ENCODE assay signal across 8 cellular contexts in the genomic region with DNA sequence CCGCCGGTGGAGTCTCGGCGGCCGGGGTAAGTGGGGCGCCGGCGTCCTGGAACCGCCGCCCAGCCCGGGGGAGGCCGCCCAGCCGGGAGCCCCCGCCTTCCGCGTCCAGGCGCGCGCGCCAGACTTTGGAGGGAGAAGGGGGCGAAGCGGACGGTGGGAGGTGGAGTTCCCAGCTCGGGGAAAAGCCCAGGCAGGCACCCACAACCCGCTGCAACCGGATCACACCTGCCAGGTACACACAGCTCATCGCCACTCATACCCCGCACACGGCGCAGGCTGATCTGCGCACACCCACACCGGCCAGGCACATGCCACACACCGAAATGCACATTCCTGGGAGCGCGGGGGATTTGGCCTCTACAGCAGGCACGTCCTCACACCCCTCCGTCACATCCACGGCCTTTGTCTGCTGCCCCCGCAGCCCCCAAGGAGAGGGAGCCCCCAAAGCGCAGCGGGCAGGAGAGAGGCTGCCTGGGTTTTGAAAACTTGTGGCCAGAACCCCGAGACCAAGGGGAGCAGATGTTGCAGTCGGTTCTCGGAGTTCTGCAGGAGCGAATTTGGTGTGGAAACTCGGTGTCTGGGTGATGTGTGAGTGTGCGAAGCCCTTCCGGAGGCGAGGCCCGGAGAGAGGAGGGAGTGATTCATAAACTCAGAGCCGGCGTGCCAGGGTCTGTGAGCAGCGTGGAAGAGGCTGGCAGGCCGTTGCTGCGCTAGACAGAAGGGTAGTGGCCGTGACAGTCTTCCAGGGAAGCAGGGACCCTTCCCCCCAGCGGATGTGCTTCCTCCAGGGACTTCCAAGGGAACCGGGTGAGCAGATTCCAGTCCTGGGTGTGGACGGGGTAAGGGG. TPM values are rescaled to one million over a fixed set of nuclear protein-coding genes. Genes with fewer than 3 reads are reported as not detected.
A peak's percentile ranks its signal among the peaks of the same experiment; 100 is the strongest.
DNase-seq lines count a peak whose midpoint lies in the region; ATAC-seq and TF ChIP-seq lines count a peak whose summit lies in the region.

No MANE protein-coding gene starts in this region.

- peak; percentile 39 for ATAC-seq in activated naive CD8-positive, alpha-beta T cell treated with anti-CD3 and anti-CD28 coated beads, Interleukin-2, amount 10 ng/mL, durations not matched to agents 7 days and 5 days (ENCODE audit: low read depth)
- ATAC-seq in left ventricle myocardium superior (peak; percentile 48), GM21619 (IDR thresholded peaks at IDR 0.05; ENCODE audit: unreplicated experiment) (no peak), GM18868 (IDR thresholded peaks at IDR 0.05; ENCODE audit: unreplicated experiment) (no peak)

- peaks cover 65 to 78% (median 68%) of the 10 kb centered on the region in 3 donors for H3K27me3 Mint-ChIP-seq in CD14-positive monocyte (ENCODE audit: low read depth in 3 of 3)
- H3K27me3 Mint-ChIP-seq in activated naive CD8-positive, alpha-beta T cell treated with anti-CD3 and anti-CD28 coated beads, Interleukin-2, amount 10 ng/mL, durations not matched to agents 7 days and 5 days: peaks cover 51% of the 10 kb centered on the region

- H3K9me3 Mint-ChIP-seq in CD14-positive monocyte: peaks cover 4 to 21% (median 11%) of the 10 kb centered on the region in 7 donors
- H3K9me3 Mint-ChIP-seq in activated naive CD8-positive, alpha-beta T cell treated with anti-CD3 and anti-CD28 coated beads, Interleukin-2, amount 10 ng/mL, durations not matched to agents 7 days and 5 days: no peaks in the 10 kb centered on the region

- H3K4me1 ChIP-seq in rectal smooth muscle tissue (ENCODE audit: control insufficient read depth, insufficient read depth, low read length): peaks cover 15% of the 10 kb centered on the region

- peak overlapping the region; percentile 62 to 68 for H3K4me3 Mint-ChIP-seq in CD14-positive monocyte
- peak overlapping the region; percentile 48 for H3K4me3 Mint-ChIP-seq in activated naive CD8-positive, alpha-beta T cell treated with anti-CD3 and anti-CD28 coated beads, Interleukin-2, amount 10 ng/mL, durations not matched to agents 7 days and 5 days

- DNase-seq in CD14-positive monocyte (ENCODE audit: low spot score) (no peak), NCI-H226 (peak; percentile 66), left ventricle myocardium superior (peak; percentile 81), hippocampal formation (lab: John Stamatoyannopoulos, UW) (no peak)
- no peak for DNase-seq in activated naive CD8-positive, alpha-beta T cell treated with anti-CD3 and anti-CD28 coated beads, Interleukin-2, amount 10 ng/mL, durations not matched to agents 7 days and 5 days

- peak overlapping the region; percentile 92 for H3K4me3 ChIP-seq in rectal smooth muscle tissue (ENCODE audit: low read length)

- H3K9ac ChIP-seq in rectal smooth muscle tissue (ENCODE audit: low read length): peak overlapping the region; percentile 67

- TF ChIP-seq CTCF in CD14-positive monocyte (IDR thresholded peaks at IDR 0.05): no peak

- intact Hi-C loops in CD14-positive monocyte (cut with micrococcal nuclease) (no loop called here), left ventricle myocardium superior (cut with micrococcal nuclease) (loop anchor here (10.0 kb wide), 1 partner anchor 50 kb away; no protein-coding TSS in a partner anchor)

- H3K36me3 Mint-ChIP-seq in CD14-positive monocyte: peaks cover 0 to 3% of the 10 kb centered on the region in 2 donors
- no peaks in the 10 kb centered on the region for H3K36me3 Mint-ChIP-seq in activated naive CD8-positive, alpha-beta T cell treated with anti-CD3 and anti-CD28 coated beads, Interleukin-2, amount 10 ng/mL, durations not matched to agents 7 days and 5 days

- POLR2A ChIA-PET in activated naive CD8-positive, alpha-beta T cell treated with anti-CD3 and anti-CD28 coated beads, Interleukin-2, amount 10 ng/mL, durations not matched to agents 7 days and 5 days (lab: Charles Lee): no interaction called here

- no peaks in the 10 kb centered on the region for H3K36me3 ChIP-seq in rectal smooth muscle tissue (ENCODE audit: control insufficient read depth, insufficient read depth, low read length)

- peaks cover 9% of the 10 kb centered on the region for H3K4me1 Mint-ChIP-seq in CD14-positive monocyte
- H3K4me1 Mint-ChIP-seq in activated naive CD8-positive, alpha-beta T cell treated with anti-CD3 and anti-CD28 coated beads, Interleukin-2, amount 10 ng/mL, durations not matched to agents 7 days and 5 days: peaks cover 5% of the 10 kb centered on the region

- peaks cover 5% of the 10 kb centered on the region for H3K27me3 ChIP-seq in rectal smooth muscle tissue (ENCODE audit: control insufficient read depth, insufficient read depth, low read length)

- no peak overlapping the region for H3K27ac Mint-ChIP-seq in CD14-positive monocyte
- H3K27ac Mint-ChIP-seq in activated naive CD8-positive, alpha-beta T cell treated with anti-CD3 and anti-CD28 coated beads, Interleukin-2, amount 10 ng/mL, durations not matched to agents 7 days and 5 days: no peak overlapping the region

- peak overlapping the region; percentile 97 for H3K27ac ChIP-seq in rectal smooth muscle tissue (ENCODE audit: low read depth, low read length)

RNA-seq across cellular contexts. Expression of a gene that starts 0.7 kb away (rescaled TPM):
- not detected for polyA plus RNA-seq in CD14-positive monocyte
- not detected for total RNA-seq in activated naive CD8-positive, alpha-beta T cell treated with anti-CD3 and anti-CD28 coated beads, Interleukin-2, amount 10 ng/mL, durations not matched to agents 7 days and 5 days
- total RNA-seq in left ventricle myocardium superior: 18.5 TPM

Comparison
In these comparisons a context has a peak if more than half of its experiments do, and no peak if none do; other contexts are left out.
1. DNase-seq: peak in NCI-H226 (single experiment) and left ventricle myocardium superior (single experiment); none in CD14-positive monocyte (single experiment), activated naive CD8-positive, alpha-beta T cell treated with anti-CD3 and anti-CD28 coated beads, Interleukin-2, amount 10 ng/mL, durations not matched to agents 7 days and 5 days (single experiment) and hippocampal formation (0 of 2).
2. ATAC-seq: peak in activated naive CD8-positive, alpha-beta T cell treated with anti-CD3 and anti-CD28 coated beads, Interleukin-2, amount 10 ng/mL, durations not matched to agents 7 days and 5 days (single experiment) and left ventricle myocardium superior (single experiment); none in GM21619 (single experiment) and GM18868 (single experiment).
3. RNA of a gene that starts 0.7 kb away (total RNA-seq): 18.5 TPM in left ventricle myocardium superior (single experiment); not detected in activated naive CD8-positive, alpha-beta T cell treated with anti-CD3 and anti-CD28 coated beads, Interleukin-2, amount 10 ng/mL, durations not matched to agents 7 days and 5 days; every median in the first group is over 10 times any median in the second.